Comparison of ENCODE assay signal across 8 cellular contexts in genomic region chr1:33086384-33086850, GRCh38. TPM values are rescaled to one million over a fixed set of nuclear protein-coding genes. Genes with fewer than 3 reads are reported as not detected.
DNase-seq lines count a peak whose midpoint lies in the region; ATAC-seq and TF ChIP-seq lines count a peak whose summit lies in the region.

No MANE protein-coding gene starts in this region.

- H3K4me3 Mint-ChIP-seq in activated T-cell treated with anti-CD3 and anti-CD28 coated beads, Interleukin-2, amount 50 U/mL, for 72 hours: no peak overlapping the region
- no peak overlapping the region for H3K4me3 Mint-ChIP-seq in nephron progenitor cell

- H3K4me1 ChIP-seq in aorta (ENCODE audit: control insufficient read depth in 1 of 2, insufficient read depth in 2 of 2, low read length in 2 of 2): no peaks in the 10 kb centered on the region

- peak; percentile 63 to 68 for ATAC-seq in activated T-cell treated with anti-CD3 and anti-CD28 coated beads, Interleukin-2, amount 50 U/mL, for 72 hours (replicated peaks in 1 of 2)
- peak; percentile 85 for ATAC-seq in aorta (ENCODE audit: low FRiP score)
- no peak for ATAC-seq in GM21360 (IDR thresholded peaks at IDR 0.05; ENCODE audit: unreplicated experiment)

- no peaks in the 10 kb centered on the region for H3K9me3 ChIP-seq in aorta (ENCODE audit: control insufficient read depth, low read length)

- no peaks in the 10 kb centered on the region for H3K9me3 Mint-ChIP-seq in activated T-cell treated with anti-CD3 and anti-CD28 coated beads, Interleukin-2, amount 50 U/mL, for 72 hours
- no peaks in the 10 kb centered on the region for H3K9me3 Mint-ChIP-seq in nephron progenitor cell

- 20 to 21% methylated on average over 12 of the region's 12 CpGs for WGBS in aorta, 2 donors

- no peaks in the 10 kb centered on the region for H3K36me3 ChIP-seq in aorta (ENCODE audit: control insufficient read depth in 1 of 2, insufficient read depth in 2 of 2, low read length in 1 of 2)

- no peak overlapping the region for H3K27ac ChIP-seq in aorta (ENCODE audit: low read depth in 1 of 2, low read length in 2 of 2)

- H3K27me3 Mint-ChIP-seq in activated T-cell treated with anti-CD3 and anti-CD28 coated beads, Interleukin-2, amount 50 U/mL, for 72 hours (ENCODE audit: low read depth): peaks cover 7% of the 10 kb centered on the region
- H3K27me3 Mint-ChIP-seq in nephron progenitor cell (ENCODE audit: low read depth, poor library complexity): peaks cover 50% of the 10 kb centered on the region

- no peak overlapping the region for H3K4me3 ChIP-seq in fibroblast of villous mesenchyme (ENCODE audit: low read depth, low read length)
- H3K4me3 ChIP-seq in aorta (ENCODE audit: low read length in 2 of 2): no peak overlapping the region

- no peaks in the 10 kb centered on the region for H3K27me3 ChIP-seq in aorta (ENCODE audit: control insufficient read depth in 1 of 2, insufficient read depth in 2 of 2, low read length in 1 of 2)

- DNase-seq in AG09319 (ENCODE audit: extremely low read depth, low read depth) (peak; percentile 49), H4 (ENCODE audit: low spot score) (peak; percentile 67), NCI-H774 (lab: John Stamatoyannopoulos, UW) (peak; percentile 72), fibroblast of villous mesenchyme (ENCODE audit: low read depth) (peak; percentile 84), nephron progenitor cell (peak; percentile 76), aorta (peak; percentile 84 to 89)
- peak; percentile 54 to 64 for DNase-seq in activated T-cell treated with anti-CD3 and anti-CD28 coated beads, Interleukin-2, amount 50 U/mL, for 72 hours

- intact Hi-C loops in aorta (cut with DNase I): loop anchor here (5.0 to 10.0 kb wide), 4 partner anchors 152 to 382 kb away; partner anchors contain the start of genes FNDC5 (in 1 of the 2) and SYNC (in 1 of the 2)

- TF ChIP-seq CTCF in AG09319 (IDR thresholded peaks at IDR 0.05; ENCODE audit: low read depth, low read length) (peak; percentile 92), fibroblast of villous mesenchyme (IDR thresholded peaks at IDR 0.05; ENCODE audit: insufficient read depth, low read depth, low read length) (peak; percentile 83), nephron progenitor cell (IDR thresholded peaks at IDR 0.05) (peak; percentile 73)

- no peaks in the 10 kb centered on the region for H3K36me3 Mint-ChIP-seq in activated T-cell treated with anti-CD3 and anti-CD28 coated beads, Interleukin-2, amount 50 U/mL, for 72 hours (ENCODE audit: insufficient read depth in 2 of 2)
- no peaks in the 10 kb centered on the region for H3K36me3 Mint-ChIP-seq in nephron progenitor cell (ENCODE audit: low read depth)

- no peak overlapping the region for H3K27ac Mint-ChIP-seq in activated T-cell treated with anti-CD3 and anti-CD28 coated beads, Interleukin-2, amount 50 U/mL, for 72 hours
- no peak overlapping the region for H3K27ac Mint-ChIP-seq in nephron progenitor cell

- H3K4me1 Mint-ChIP-seq in activated T-cell treated with anti-CD3 and anti-CD28 coated beads, Interleukin-2, amount 50 U/mL, for 72 hours (ENCODE audit: low read depth): peaks cover 19% of the 10 kb centered on the region
- H3K4me1 Mint-ChIP-seq in nephron progenitor cell: peaks cover 26% of the 10 kb centered on the region

RNA-seq across cellular contexts. Expression of gene AZIN2, which starts 5.5 kb away (rescaled TPM):
- 3.9 and 5.8 TPM in 2 replicates for total RNA-seq in H4 (2014; rRNA removed; shearing (Covaris generic))
- 1 to 10 TPM; 2.5 to 4.1 TPM for total RNA-seq in activated T-cell treated with anti-CD3 and anti-CD28 coated beads, Interleukin-2, amount 50 U/mL, for 72 hours
- 2.6 and 6.8 TPM in 2 replicates for total RNA-seq in fibroblast of villous mesenchyme
- total RNA-seq in aorta: 10 to 100 TPM in 1 of 2 donors, 1 to 10 TPM in 1; 3.9 to 14.4 TPM
- polyA plus RNA-seq in aorta: 1 to 10 TPM; 1.5 to 2.5 TPM

RNA-seq across cellular contexts. Expression of gene AK2, which starts 49.7 kb away (rescaled TPM):
- total RNA-seq in H4 (2014; rRNA removed; shearing (Covaris generic)): 178 and 192 TPM in 2 replicates
- 100 to 1,000 TPM; 217 to 223 TPM for total RNA-seq in activated T-cell treated with anti-CD3 and anti-CD28 coated beads, Interleukin-2, amount 50 U/mL, for 72 hours
- 99.7 and 120 TPM in 2 replicates for total RNA-seq in fibroblast of villous mesenchyme
- 10 to 100 TPM; 87.4 to 95.6 TPM for total RNA-seq in aorta
- polyA plus RNA-seq in aorta: 10 to 100 TPM; 71.8 to 77.8 TPM
